Comparison of ENCODE assay signal across 11 cellular contexts in genomic region chr3:47394140-47394855, GRCh38. TPM values are rescaled to one million over a fixed set of nuclear protein-coding genes. Genes with fewer than 3 reads are reported as not detected.
A peak's percentile ranks its signal among the peaks of the same experiment; 100 is the strongest.
DNase-seq lines count a peak whose midpoint lies in the region; ATAC-seq and TF ChIP-seq lines count a peak whose summit lies in the region.
"Had no signal": no experiment of that assay in that cellular context is flagged by ENCODE, and none has a peak within 500 bp of the region (broad histone marks: within the 10 kb centered on the region; RNA-seq: fewer than 3 reads in every experiment).

No MANE protein-coding gene starts in this region.

- TF ChIP-seq CTCF in brain microvascular endothelial cell (IDR thresholded peaks at IDR 0.05; ENCODE audit: low read depth, low read length, missing control alignments) (no peak), natural killer cell (IDR thresholded peaks at IDR 0.05) (no peak)

- intact Hi-C loops in activated CD4-positive, alpha-beta T cell treated with anti-CD3 and anti-CD28 coated beads for 36 hours (cut with DNase I, micrococcal nuclease) = no loop called here
- intact Hi-C loops in activated CD4-positive, alpha-beta T cell treated with anti-CD3 and anti-CD28 coated beads, Interleukin-2, amount 10 ng/mL, durations not matched to agents 24 days and 14 days (cut with micrococcal nuclease) = no loop called here
- intact Hi-C loops in natural killer cell (cut with micrococcal nuclease) = no loop called here

- H3K36me3 Mint-ChIP-seq in activated CD4-positive, alpha-beta T cell treated with anti-CD3 and anti-CD28 coated beads for 36 hours (ENCODE audit: low read depth) = peaks cover 10% of the 10 kb centered on the region
- peaks cover 16% of the 10 kb centered on the region for H3K36me3 Mint-ChIP-seq in activated CD4-positive, alpha-beta T cell treated with anti-CD3 and anti-CD28 coated beads, Interleukin-2, amount 10 ng/mL, durations not matched to agents 24 days and 14 days (ENCODE audit: low read depth)
- no peaks in the 10 kb centered on the region for H3K36me3 Mint-ChIP-seq in natural killer cell

- H3K4me1 ChIP-seq in skeletal muscle tissue (ENCODE audit: control insufficient read depth in 3 of 3, insufficient read depth in 3 of 3, low read length in 3 of 3) = peaks cover 20 to 27% (median 24%) of the 10 kb centered on the region in 3 donors

- no peak for DNase-seq in activated CD4-positive, alpha-beta T cell treated with anti-CD3 and anti-CD28 coated beads for 36 hours
- no peak for DNase-seq in activated CD4-positive, alpha-beta T cell treated with anti-CD3 and anti-CD28 coated beads, Interleukin-2, amount 10 ng/mL, durations not matched to agents 24 days and 14 days
- DNase-seq in brain microvascular endothelial cell (peak; percentile 54), iris pigment epithelial cell (ENCODE audit: low read depth) (peak; percentile 58), natural killer cell (no peak), NK-92 (lab: John Stamatoyannopoulos, UW; ENCODE audit: unreplicated experiment) (no peak)
- no peak for DNase-seq in activated naive CD4-positive, alpha-beta T cell treated with Interleukin-2 at 50 U/mL for 16 hours
- DNase-seq: ovary; Peyer's patch; stimulated activated naive CD8-positive, alpha-beta T cell treated with anti-CD3 and anti-CD28 coated beads, Interleukin-15, Interleukin-2, amounts not matched to agents 100 U/mL and 50 U/mL, for 24 hours had no signal

- H3K4me3 ChIP-seq in brain microvascular endothelial cell (ENCODE audit: low read depth, low read length) (no peak overlapping the region), skeletal muscle tissue (ENCODE audit: low read length in 3 of 3) (peak overlapping the region in 2 of 3 donors; percentile 30 to 59)
- H3K4me3 ChIP-seq: ovary, Peyer's patch had no signal

- no peak overlapping the region for H3K4me3 Mint-ChIP-seq in activated CD4-positive, alpha-beta T cell treated with anti-CD3 and anti-CD28 coated beads for 36 hours
- no peak overlapping the region for H3K4me3 Mint-ChIP-seq in activated CD4-positive, alpha-beta T cell treated with anti-CD3 and anti-CD28 coated beads, Interleukin-2, amount 10 ng/mL, durations not matched to agents 24 days and 14 days
- no peak overlapping the region for H3K4me3 Mint-ChIP-seq in natural killer cell

- no peaks in the 10 kb centered on the region for H3K9me3 Mint-ChIP-seq in activated CD4-positive, alpha-beta T cell treated with anti-CD3 and anti-CD28 coated beads for 36 hours (ENCODE audit: low read depth)
- no peaks in the 10 kb centered on the region for H3K9me3 Mint-ChIP-seq in activated CD4-positive, alpha-beta T cell treated with anti-CD3 and anti-CD28 coated beads, Interleukin-2, amount 10 ng/mL, durations not matched to agents 24 days and 14 days
- H3K9me3 Mint-ChIP-seq in natural killer cell = no peaks in the 10 kb centered on the region

- peaks cover 20% of the 10 kb centered on the region for H3K4me1 Mint-ChIP-seq in activated CD4-positive, alpha-beta T cell treated with anti-CD3 and anti-CD28 coated beads for 36 hours
- H3K4me1 Mint-ChIP-seq in activated CD4-positive, alpha-beta T cell treated with anti-CD3 and anti-CD28 coated beads, Interleukin-2, amount 10 ng/mL, durations not matched to agents 24 days and 14 days = peaks cover 23% of the 10 kb centered on the region
- peaks cover 20 to 49% of the 10 kb centered on the region in 2 donors for H3K4me1 Mint-ChIP-seq in natural killer cell

- H3K27me3 ChIP-seq in brain microvascular endothelial cell (replicated peaks) = no peaks in the 10 kb centered on the region
- no peaks in the 10 kb centered on the region for H3K27me3 ChIP-seq in skeletal muscle tissue (ENCODE audit: control insufficient read depth in 3 of 3, insufficient read depth in 3 of 3, low read length in 3 of 3)
- H3K27me3 ChIP-seq: ovary, Peyer's patch had no signal

- H3K36me3 ChIP-seq in brain microvascular endothelial cell (replicated peaks) (peaks cover 17% of the 10 kb centered on the region), skeletal muscle tissue (ENCODE audit: control insufficient read depth in 3 of 3, insufficient read depth in 3 of 3, low read length in 3 of 3) (peaks cover 4 to 17% (median 10%) of the 10 kb centered on the region in 3 donors)
- H3K36me3 ChIP-seq: ovary had no signal

- peak overlapping the region in 2 of 3 donors; percentile 14 to 42 for H3K9ac ChIP-seq in skeletal muscle tissue (ENCODE audit: low read depth in 1 of 3, low read length in 3 of 3)

- in situ Hi-C loops in brain microvascular endothelial cell (cut with HindIII; ENCODE audit: low pct_ligation_motif_present, low sequenced_read_pairs) = no loop called here

- ATAC-seq in activated CD4-positive, alpha-beta T cell treated with anti-CD3 and anti-CD28 coated beads for 36 hours = no peak
- ATAC-seq in natural killer cell = no peak
- ATAC-seq: stimulated activated naive CD8-positive, alpha-beta T cell treated with anti-CD3 and anti-CD28 coated beads, Interleukin-15, Interleukin-2, amounts not matched to agents 100 U/mL and 50 U/mL, for 24 hours had no signal

- no peaks in the 10 kb centered on the region for H3K27me3 Mint-ChIP-seq in activated CD4-positive, alpha-beta T cell treated with anti-CD3 and anti-CD28 coated beads for 36 hours
- H3K27me3 Mint-ChIP-seq in activated CD4-positive, alpha-beta T cell treated with anti-CD3 and anti-CD28 coated beads, Interleukin-2, amount 10 ng/mL, durations not matched to agents 24 days and 14 days = no peaks in the 10 kb centered on the region
- no peaks in the 10 kb centered on the region for H3K27me3 Mint-ChIP-seq in natural killer cell (ENCODE audit: low read depth in 2 of 2)

- CTCF ChIA-PET in activated CD4-positive, alpha-beta T cell treated with anti-CD3 and anti-CD28 coated beads for 36 hours (lab: Charles Lee) = interaction anchor here (1.0 to 1.3 kb wide), 2 partner anchors 27 to 36 kb away, joined by 3 read pairs; no protein-coding TSS in a partner anchor

- peak overlapping the region; percentile 20 for H3K27ac Mint-ChIP-seq in activated CD4-positive, alpha-beta T cell treated with anti-CD3 and anti-CD28 coated beads for 36 hours
- H3K27ac Mint-ChIP-seq in activated CD4-positive, alpha-beta T cell treated with anti-CD3 and anti-CD28 coated beads, Interleukin-2, amount 10 ng/mL, durations not matched to agents 24 days and 14 days = no peak overlapping the region
- H3K27ac Mint-ChIP-seq in natural killer cell = peak overlapping the region in 1 of 2 donors; percentile 71

- H3K27ac ChIP-seq in brain microvascular endothelial cell = peak overlapping the region; percentile 67
- peak overlapping the region; percentile 77 for H3K27ac ChIP-seq in skeletal muscle tissue (ENCODE audit: low read depth, low read length)
- H3K27ac ChIP-seq: ovary, Peyer's patch had no signal

- POLR2A ChIA-PET in activated CD4-positive, alpha-beta T cell treated with anti-CD3 and anti-CD28 coated beads for 36 hours (lab: Charles Lee) = no interaction called here

- H3K9me3 ChIP-seq in skeletal muscle tissue (ENCODE audit: control insufficient read depth in 3 of 3, low read length in 3 of 3) = no peaks in the 10 kb centered on the region
- H3K9me3 ChIP-seq: ovary, Peyer's patch had no signal

RNA-seq across cellular contexts. Expression of gene PTPN23, which starts 13.5 kb away (rescaled TPM):
- 10 to 100 TPM; 25.9 to 29.4 TPM for total RNA-seq in activated CD4-positive, alpha-beta T cell treated with anti-CD3 and anti-CD28 coated beads for 36 hours
- total RNA-seq in activated CD4-positive, alpha-beta T cell treated with anti-CD3 and anti-CD28 coated beads, Interleukin-2, amount 10 ng/mL, durations not matched to agents 24 days and 14 days = 34.1 and 34.6 TPM in 2 replicates
- total RNA-seq in skeletal muscle tissue = 17.2 TPM
- 10 to 100 TPM; 49.3 to 73.6 (median 52.0) TPM for total RNA-seq in natural killer cell

Comparison
In these comparisons a context has a peak if more than half of its experiments do, and no peak if none do; other contexts are left out.
1. DNase-seq: peak in brain microvascular endothelial cell (single experiment) and iris pigment epithelial cell (single experiment); none in activated CD4-positive, alpha-beta T cell treated with anti-CD3 and anti-CD28 coated beads for 36 hours (single experiment), activated CD4-positive, alpha-beta T cell treated with anti-CD3 and anti-CD28 coated beads, Interleukin-2, amount 10 ng/mL, durations not matched to agents 24 days and 14 days (single experiment), natural killer cell (single experiment), NK-92 (single experiment) and activated naive CD4-positive, alpha-beta T cell treated with Interleukin-2 at 50 U/mL for 16 hours (single experiment).